ENCODE assay signal across 10 cellular contexts in genomic region chr1:47229884-47230691, GRCh38. TPM values are rescaled to one million over a fixed set of nuclear protein-coding genes. Genes with fewer than 3 reads are reported as not detected.
DNase-seq lines count a peak whose midpoint lies in the region; ATAC-seq and TF ChIP-seq lines count a peak whose summit lies in the region.
"Had no signal": no experiment of that assay in that cellular context is flagged by ENCODE, and none has a peak within 500 bp of the region (broad histone marks: within the 10 kb centered on the region; RNA-seq: fewer than 3 reads in every experiment).

No MANE protein-coding gene starts in this region.

- H3K27ac Mint-ChIP-seq in IgD-negative memory B cell = peak overlapping the region in 2 of 3 donors; percentile 7 to 14
- no peak overlapping the region for H3K27ac Mint-ChIP-seq in stimulated activated naive CD8-positive, alpha-beta T cell treated with anti-CD3 and anti-CD28 coated beads, Interleukin-15, amount 100 ng/mL, for 72 hours

- H3K27ac ChIP-seq in liver (ENCODE audit: low read depth in 1 of 2, low read length in 2 of 2) (peak overlapping the region in 1 of 2 donors; percentile 55), prostate gland (peak overlapping the region in 1 of 2 donors; percentile 40)

- H3K27me3 ChIP-seq in liver (ENCODE audit: control insufficient read depth in 4 of 4, insufficient read depth in 4 of 4, low read length in 3 of 4) = peaks cover 0 to 22% (median 14%) of the 10 kb centered on the region in 4 donors
- H3K27me3 ChIP-seq in prostate gland (replicated peaks; ENCODE audit: insufficient read depth) = peaks cover 47% of the 10 kb centered on the region

- H3K4me3 ChIP-seq in liver (ENCODE audit: low read depth in 1 of 3, low read length in 3 of 3) = peak overlapping the region in 2 of 3 donors; percentile 14 to 19
- no peak overlapping the region for H3K4me3 ChIP-seq in prostate gland

- peak overlapping the region in 3 of 4 donors; percentile 48 to 73 (median 56) for H3K4me3 Mint-ChIP-seq in IgD-negative memory B cell
- H3K4me3 Mint-ChIP-seq in stimulated activated naive CD8-positive, alpha-beta T cell treated with anti-CD3 and anti-CD28 coated beads, Interleukin-15, amount 100 ng/mL, for 72 hours = peak overlapping the region; percentile 38 to 93

- H3K9me3 ChIP-seq in liver (ENCODE audit: control insufficient read depth in 4 of 4, low read length in 3 of 4) (peaks cover 0 to 1% (median 0%) of the 10 kb centered on the region in 4 donors), prostate gland (no peaks in the 10 kb centered on the region)

- peaks cover 83% of the 10 kb centered on the region for H3K27me3 Mint-ChIP-seq in IgD-negative memory B cell
- H3K27me3 Mint-ChIP-seq in stimulated activated naive CD8-positive, alpha-beta T cell treated with anti-CD3 and anti-CD28 coated beads, Interleukin-15, amount 100 ng/mL, for 72 hours = no peaks in the 10 kb centered on the region

- no peak for TF ChIP-seq POLR2A in prostate gland (IDR thresholded peaks at IDR 0.05)

- whole genome bisulfite sequencing in liver = 13% methylated on average over 23 of the region's 23 CpGs
- 15% methylated on average over 23 of the region's 23 CpGs for WGBS in prostate gland

- H3K36me3 ChIP-seq in liver (ENCODE audit: control insufficient read depth in 4 of 4, insufficient read depth in 3 of 4, low read depth in 1 of 4, low read length in 3 of 4) = no peaks in the 10 kb centered on the region
- H3K36me3 ChIP-seq in prostate gland = no peaks in the 10 kb centered on the region

- intact Hi-C loops in prostate gland (cut with DNase I) = no loop called here

- H3K4me1 ChIP-seq in liver (ENCODE audit: control insufficient read depth in 4 of 4, insufficient read depth in 4 of 4, low read length in 3 of 4) = peaks cover 0 to 10% (median 7%) of the 10 kb centered on the region in 4 donors
- H3K4me1 ChIP-seq in prostate gland (replicated peaks) = peaks cover 5% of the 10 kb centered on the region

- peaks cover 6 to 13% (median 13%) of the 10 kb centered on the region in 3 donors for H3K4me1 Mint-ChIP-seq in IgD-negative memory B cell
- H3K4me1 Mint-ChIP-seq in stimulated activated naive CD8-positive, alpha-beta T cell treated with anti-CD3 and anti-CD28 coated beads, Interleukin-15, amount 100 ng/mL, for 72 hours = peaks cover 45% of the 10 kb centered on the region

- peaks cover 2% of the 10 kb centered on the region for H3K36me3 Mint-ChIP-seq in IgD-negative memory B cell

- H3K9me3 Mint-ChIP-seq in IgD-negative memory B cell = peaks cover 0 to 2% (median 0%) of the 10 kb centered on the region in 3 donors
- no peaks in the 10 kb centered on the region for H3K9me3 Mint-ChIP-seq in stimulated activated naive CD8-positive, alpha-beta T cell treated with anti-CD3 and anti-CD28 coated beads, Interleukin-15, amount 100 ng/mL, for 72 hours

- no peak for ATAC-seq in stimulated activated naive CD8-positive, alpha-beta T cell treated with anti-CD3 and anti-CD28 coated beads, Interleukin-15, amount 100 ng/mL, for 72 hours
- ATAC-seq in GM19467 (IDR thresholded peaks at IDR 0.05; ENCODE audit: unreplicated experiment) = no peak

- DNase-seq in astrocyte of the hippocampus (ENCODE audit: low read depth, low spot score) = peak; percentile 26
- no peak for DNase-seq in stimulated activated naive CD8-positive, alpha-beta T cell treated with anti-CD3 and anti-CD28 coated beads, Interleukin-15, amount 100 ng/mL, for 72 hours
- no peak for DNase-seq in activated CD4-positive, CD25-positive, alpha-beta regulatory T cell (lab: John Stamatoyannopoulos, UW)
- DNase-seq in prostate gland (ENCODE audit: low spot score) = no peak
- DNase-seq: NCI-H446 treated with DMSO at 0.1 percent for 48 hours had no signal

- TF ChIP-seq RAD21 in liver (IDR thresholded peaks at IDR 0.05) = no peak

- TF ChIP-seq CTCF in liver (IDR thresholded peaks at IDR 0.05; ENCODE audit: low read depth, low read length, missing input control) (no peak), prostate gland (IDR thresholded peaks at IDR 0.05) (no peak)

- no peak overlapping the region for H3K9ac ChIP-seq in liver (ENCODE audit: low read depth in 1 of 2, low read length in 2 of 2)

TF ChIP-seq in liver, 16 proteins besides CTCF, POLR2A, EP300 and RAD21:
- TF ChIP-seq EGR1 (IDR thresholded peaks at IDR 0.05; ENCODE audit: low read depth in 2 of 2) (no peak), TAF1 (conservative IDR thresholded peaks at IDR 0.05) (no peak), MAX (IDR thresholded peaks at IDR 0.05) (no peak), FOXA2 (IDR thresholded peaks at IDR 0.05) (no peak), GABPA (IDR thresholded peaks at IDR 0.05 in 1 of 2, conservative IDR thresholded peaks at IDR 0.05 in 1 of 2) (no peak), SP1 (IDR thresholded peaks at IDR 0.05) (no peak), FOXA1 (IDR thresholded peaks at IDR 0.05) (no peak)

RNA-seq across cellular contexts. Expression of gene TAL1, which starts 1.9 kb away (rescaled TPM):
- polyA plus RNA-seq in IgD-negative memory B cell (0.19 TPM), liver (1 to 10 TPM in 1 of 2 donors, under 1 TPM in 1; 0.79 to 1.2 TPM)
- total RNA-seq in liver (100 to 1,000 TPM in 1 of 2 donors, 1 to 10 TPM in 1; 3.5 to 184 TPM), prostate gland (1 to 10 TPM; 1.0 to 1.8 TPM)

RNA-seq across cellular contexts. Expression of gene PDZK1IP1, which starts 40.3 kb away (rescaled TPM):
- polyA plus RNA-seq in IgD-negative memory B cell = 1.1 TPM
- total RNA-seq in liver = 1 to 10 TPM in 1 of 2 donors, under 1 TPM in 1; 0.75 to 1.1 TPM
- polyA plus RNA-seq in liver = 1 to 10 TPM in 1 of 2 donors, under 1 TPM in 1; 0.89 to 2.2 TPM
- 10 to 100 TPM in 1 of 2 donors, 1 to 10 TPM in 1; 5.9 to 36.1 TPM for total RNA-seq in prostate gland
- total RNA-seq: Daoy, HT1080 had no signal

Comparison
In these comparisons a context has a peak if more than half of its experiments do, and no peak if none do; other contexts are left out.
1. H3K27ac Mint-ChIP-seq: peak in IgD-negative memory B cell (2 of 3); none in stimulated activated naive CD8-positive, alpha-beta T cell treated with anti-CD3 and anti-CD28 coated beads, Interleukin-15, amount 100 ng/mL, for 72 hours (0 of 2).
2. H3K4me3 ChIP-seq: peak in liver (2 of 3); none in prostate gland (0 of 2).